ENCODE assay signal across 8 cellular contexts in genomic region chr16:719815-720506, GRCh38. TPM values are rescaled to one million over a fixed set of nuclear protein-coding genes. Genes with fewer than 3 reads are reported as not detected.
DNase-seq lines count a peak whose midpoint lies in the region; ATAC-seq and TF ChIP-seq lines count a peak whose summit lies in the region.

No MANE protein-coding gene starts in this region.

- in situ Hi-C loops in astrocyte of the spinal cord (cut with HindIII; ENCODE audit: low sequenced_read_pairs), result no loop called here

- H3K9me3 ChIP-seq in right lobe of liver (no peaks in the 10 kb centered on the region), upper lobe of right lung (no peaks in the 10 kb centered on the region)

- ATAC-seq in GM21360 (IDR thresholded peaks at IDR 0.05; ENCODE audit: unreplicated experiment), result peak; percentile 21
- ATAC-seq in right lobe of liver, result no peak
- no peak for ATAC-seq in upper lobe of right lung
- ATAC-seq in HG03135 (IDR thresholded peaks at IDR 0.05; ENCODE audit: unreplicated experiment), result no peak

- H3K27ac ChIP-seq in right lobe of liver, result no peak overlapping the region
- peak overlapping the region; percentile 84 for H3K27ac ChIP-seq in upper lobe of right lung

- no peak for TF ChIP-seq POLR2A in right lobe of liver (IDR thresholded peaks at IDR 0.05)

- H3K27me3 ChIP-seq in right lobe of liver (no peaks in the 10 kb centered on the region), upper lobe of right lung (no peaks in the 10 kb centered on the region)

- intact Hi-C loops in right lobe of liver (cut with DNase I), result no loop called here
- intact Hi-C loops in upper lobe of right lung (cut with DNase I), result loop anchor here (10.0 kb wide), 1 partner anchor 65 kb away; the partner anchor contains the start of genes CHTF18 and RPUSD1

- DNase-seq in DMS53 treated with DMSO at 0.1 percent for 48 hours (lab: John Stamatoyannopoulos, UW; ENCODE audit: unreplicated experiment) (peak; percentile 53), NCI-H2196 treated with DMSO at 0.1 percent for 48 hours (lab: John Stamatoyannopoulos, UW; ENCODE audit: unreplicated experiment) (peak; percentile 76), astrocyte of the spinal cord (ENCODE audit: low read depth, low spot score) (no peak), right lobe of liver (no peak), upper lobe of right lung (no peak), HCEC 1CT (no peak)

- H3K4me3 ChIP-seq in astrocyte of the spinal cord (ENCODE audit: low read depth, low read length) (peak overlapping the region; percentile 65), right lobe of liver (peak overlapping the region; percentile 83 to 94 (median 89)), upper lobe of right lung (peak overlapping the region; percentile 85)

- H3K4me1 ChIP-seq in right lobe of liver, result peaks cover 0 to 27% (median 5%) of the 10 kb centered on the region in 4 donors
- peaks cover 24% of the 10 kb centered on the region for H3K4me1 ChIP-seq in upper lobe of right lung

- H3K36me3 ChIP-seq in right lobe of liver, result no peaks in the 10 kb centered on the region
- no peaks in the 10 kb centered on the region for H3K36me3 ChIP-seq in upper lobe of right lung

- TF ChIP-seq CTCF in astrocyte of the spinal cord (IDR thresholded peaks at IDR 0.05; ENCODE audit: low read depth, low read length) (peak; percentile 37), right lobe of liver (IDR thresholded peaks at IDR 0.05) (no peak), upper lobe of right lung (IDR thresholded peaks at IDR 0.05) (peak; percentile 8)

- WGBS in right lobe of liver (ENCODE audit: insufficient coverage, low coverage, low lambda C conversion rate, missing lambda C conversion rate), result 44% methylated on average over 3 of the region's 17 CpGs

RNA-seq across cellular contexts. Expression of gene ANTKMT, which starts 1.0 kb away (rescaled TPM):
- total RNA-seq in right lobe of liver (10 to 100 TPM; 19.7 to 56.0 (median 28.2) TPM), upper lobe of right lung (30.5 TPM)

RNA-seq across cellular contexts. Expression of gene METRN, which starts 5.0 kb away (rescaled TPM):
- total RNA-seq in right lobe of liver (10 to 100 TPM; 14.0 to 43.7 (median 26.2) TPM), upper lobe of right lung (30.4 TPM)

RNA-seq across cellular contexts. Expression of gene CCDC78, which starts 6.3 kb away (rescaled TPM):
- total RNA-seq in right lobe of liver, result under 1 TPM in 1 of 6 experiments, not detected in 5; 0.31 TPM
- total RNA-seq in upper lobe of right lung, result 0.78 TPM

RNA-seq across cellular contexts. Expression of gene HAGHL, which starts 6.9 kb away (rescaled TPM):
- total RNA-seq in right lobe of liver, result 1 to 10 TPM in 4 of 6 experiments, under 1 TPM in 2; 0.83 to 2.5 (median 1.3) TPM
- 8.9 TPM for total RNA-seq in upper lobe of right lung

RNA-seq across cellular contexts. Expression of gene FBXL16, which starts 14.4 kb away (rescaled TPM):
- total RNA-seq in right lobe of liver (1 to 10 TPM in 2 of 6 experiments, under 1 TPM in 1, not detected in 3; 0.05 to 2.3 (median 1.7) TPM), upper lobe of right lung (3.6 TPM)

Comparison
In these comparisons a context has a peak if more than half of its experiments do, and no peak if none do; other contexts are left out.
1. DNase-seq: peak in DMS53 treated with DMSO at 0.1 percent for 48 hours (single experiment) and NCI-H2196 treated with DMSO at 0.1 percent for 48 hours (single experiment); none in astrocyte of the spinal cord (single experiment), right lobe of liver (0 of 3), upper lobe of right lung (single experiment) and HCEC 1CT (single experiment).
2. CTCF ChIP-seq: peak in astrocyte of the spinal cord (single experiment) and upper lobe of right lung (single experiment); none in right lobe of liver (0 of 4).
3. Peak in every context shown above with its lines, with median percentiles within 50 percentile points of each other: H3K4me3 ChIP-seq.